17 cellular contexts compared by ENCODE assay signal in genomic region chr7:158867214-158867984, GRCh38. TPM values are rescaled to one million over a fixed set of nuclear protein-coding genes. Genes with fewer than 3 reads are reported as not detected.
DNase-seq lines count a peak whose midpoint lies in the region; ATAC-seq and TF ChIP-seq lines count a peak whose summit lies in the region.
"Had no signal": no experiment of that assay in that cellular context is flagged by ENCODE, and none has a peak within 500 bp of the region (broad histone marks: within the 10 kb centered on the region; RNA-seq: fewer than 3 reads in every experiment).

No MANE protein-coding gene starts in this region.

- H3K4me1 Mint-ChIP-seq in activated naive CD4-positive, alpha-beta T cell treated with anti-CD3 and anti-CD28 coated beads, Interleukin-2, amount 50 U/mL, for 24 hours = peaks cover 35% of the 10 kb centered on the region
- peaks cover 14 to 27% (median 19%) of the 10 kb centered on the region in 4 donors for H3K4me1 Mint-ChIP-seq in CD4-positive, alpha-beta memory T cell
- peaks cover 27% of the 10 kb centered on the region for H3K4me1 Mint-ChIP-seq in activated T-helper 17 cell treated with anti-CD3 and anti-CD28 coated beads, Interleukin-2, amount 50 U/mL, for 72 hours
- peaks cover 40% of the 10 kb centered on the region for H3K4me1 Mint-ChIP-seq in nephron

- no peak overlapping the region for H3K4me3 ChIP-seq in CD4-positive, alpha-beta memory T cell (ENCODE audit: low read length in 2 of 2)
- H3K4me3 ChIP-seq in mesenchymal stem cell (ENCODE audit: insufficient read depth in 1 of 2, low read depth in 1 of 2, low read length in 2 of 2) = no peak overlapping the region
- H3K4me3 ChIP-seq: A549, Peyer's patch had no signal

- H3K27ac Mint-ChIP-seq in activated naive CD4-positive, alpha-beta T cell treated with anti-CD3 and anti-CD28 coated beads, Interleukin-2, amount 50 U/mL, for 24 hours = peak overlapping the region; percentile 31
- H3K27ac Mint-ChIP-seq in activated naive CD4-positive, alpha-beta T cell treated with anti-CD3 and anti-CD28 coated beads, Interleukin-2, amount 50 U/mL, for 72 hours = peak overlapping the region in 1 of 2 donors; percentile 22
- peak overlapping the region in 4 of 7 donors; percentile 23 to 64 (median 44) for H3K27ac Mint-ChIP-seq in CD4-positive, alpha-beta memory T cell
- H3K27ac Mint-ChIP-seq in activated T-helper 17 cell treated with anti-CD3 and anti-CD28 coated beads, Interleukin-2, amount 50 U/mL, for 72 hours = peak overlapping the region; percentile 53
- H3K27ac Mint-ChIP-seq in nephron = peak overlapping the region in 2 of 3 experiments; percentile 40 to 85
- H3K27ac Mint-ChIP-seq: CD8-positive, alpha-beta T cell had no signal

- no peak for DNase-seq in activated naive CD4-positive, alpha-beta T cell treated with anti-CD3 and anti-CD28 coated beads, Interleukin-2, amount 50 U/mL, for 72 hours (ENCODE audit: low spot score in 2 of 2)
- DNase-seq in CD4-positive, alpha-beta memory T cell = no peak
- DNase-seq in OCI-M2 (lab: John Stamatoyannopoulos, UW; ENCODE audit: unreplicated experiment) (no peak), mesenchymal stem cell (no peak)
- DNase-seq: CD8-positive, alpha-beta T cell; GF-D8; GOT3; Kasumi-1; NCI-H1930; NCI-H2171 treated with DMSO at 0.1 percent for 48 hours; Peyer's patch; SHP77 treated with DMSO at 0.1 percent for 48 hours had no signal

- TF ChIP-seq CTCF in nephron (IDR thresholded peaks at IDR 0.05; ENCODE audit: unreplicated experiment in 3 of 3) = no peak

- H3K4me2 ChIP-seq in mesenchymal stem cell (ENCODE audit: low read length, poor library complexity, severe bottlenecking) = no peak overlapping the region
- H3K4me2 ChIP-seq: A549 had no signal

- no peak overlapping the region for H3K4me3 Mint-ChIP-seq in activated naive CD4-positive, alpha-beta T cell treated with anti-CD3 and anti-CD28 coated beads, Interleukin-2, amount 50 U/mL, for 24 hours
- H3K4me3 Mint-ChIP-seq in CD4-positive, alpha-beta memory T cell = peak overlapping the region in 1 of 8 donors; percentile 11
- no peak overlapping the region for H3K4me3 Mint-ChIP-seq in activated T-helper 17 cell treated with anti-CD3 and anti-CD28 coated beads, Interleukin-2, amount 50 U/mL, for 72 hours
- peak overlapping the region in 1 of 3 experiments; percentile 44 for H3K4me3 Mint-ChIP-seq in nephron
- H3K4me3 Mint-ChIP-seq: CD8-positive, alpha-beta T cell had no signal

- H3K4me1 ChIP-seq in CD4-positive, alpha-beta memory T cell (ENCODE audit: insufficient read depth, low read length) = peaks cover 17% of the 10 kb centered on the region
- peaks cover 11% of the 10 kb centered on the region for H3K4me1 ChIP-seq in mesenchymal stem cell (ENCODE audit: control insufficient read depth, insufficient read depth, low read depth, low read length)

- no peak overlapping the region for H4K8ac ChIP-seq in mesenchymal stem cell (ENCODE audit: low read length)

- H2AFZ ChIP-seq in mesenchymal stem cell (ENCODE audit: low read depth, low read length) = no peak overlapping the region

- peaks cover 5% of the 10 kb centered on the region for H3K36me3 ChIP-seq in CD4-positive, alpha-beta memory T cell (ENCODE audit: insufficient read depth, low read length)
- H3K36me3 ChIP-seq in mesenchymal stem cell (ENCODE audit: control insufficient read depth in 1 of 2, insufficient read depth in 2 of 2, low read depth in 1 of 2, low read length in 2 of 2) = peaks cover 10 to 13% of the 10 kb centered on the region in 2 experiments

- peaks cover 7% of the 10 kb centered on the region for H3K36me3 Mint-ChIP-seq in activated naive CD4-positive, alpha-beta T cell treated with anti-CD3 and anti-CD28 coated beads, Interleukin-2, amount 50 U/mL, for 24 hours
- peaks cover 5 to 36% of the 10 kb centered on the region in 2 donors for H3K36me3 Mint-ChIP-seq in activated naive CD4-positive, alpha-beta T cell treated with anti-CD3 and anti-CD28 coated beads, Interleukin-2, amount 50 U/mL, for 72 hours
- peaks cover 10 to 11% of the 10 kb centered on the region in 2 donors for H3K36me3 Mint-ChIP-seq in CD4-positive, alpha-beta memory T cell
- peaks cover 37% of the 10 kb centered on the region for H3K36me3 Mint-ChIP-seq in activated T-helper 17 cell treated with anti-CD3 and anti-CD28 coated beads, Interleukin-2, amount 50 U/mL, for 72 hours (ENCODE audit: low read depth)
- peaks cover 13% of the 10 kb centered on the region for H3K36me3 Mint-ChIP-seq in nephron (ENCODE audit: low read depth)

- H3K4ac ChIP-seq in mesenchymal stem cell (ENCODE audit: low read depth in 1 of 2, low read length in 2 of 2) = peak overlapping the region in 1 of 2 experiments; percentile 17

- H4K91ac ChIP-seq in mesenchymal stem cell (ENCODE audit: low read length) = no peak overlapping the region

- ATAC-seq in activated naive CD4-positive, alpha-beta T cell treated with anti-CD3 and anti-CD28 coated beads, Interleukin-2, amount 50 U/mL, for 72 hours = no peak
- no peak for ATAC-seq in activated T-helper 17 cell treated with anti-CD3 and anti-CD28 coated beads, Interleukin-2, amount 50 U/mL, for 72 hours (replicated peaks)
- no peak for ATAC-seq in HG02623 (IDR thresholded peaks at IDR 0.05; ENCODE audit: unreplicated experiment)
- ATAC-seq: A549; CD8-positive, alpha-beta T cell had no signal

- H2BK120ac ChIP-seq in mesenchymal stem cell (ENCODE audit: low read depth, low read length) = no peak overlapping the region

- peak overlapping the region in 1 of 2 experiments; percentile 72 for H3K18ac ChIP-seq in mesenchymal stem cell (ENCODE audit: low read depth in 1 of 2, low read length in 2 of 2)

- 97% methylated on average over 27 of the region's 30 CpGs for WGBS in mesenchymal stem cell

- intact Hi-C loops in CD4-positive, alpha-beta memory T cell (cut with micrococcal nuclease) = no loop called here

- no peak overlapping the region for H2BK12ac ChIP-seq in mesenchymal stem cell (ENCODE audit: low read length in 2 of 2)

- CTCF ChIA-PET in CD4-positive, alpha-beta memory T cell (lab: Charles Lee; ENCODE audit: partially characterized antibody) = no interaction called here

- no peak overlapping the region for H3K23ac ChIP-seq in mesenchymal stem cell (ENCODE audit: low read length in 2 of 2)

- no peaks in the 10 kb centered on the region for H3K9me3 Mint-ChIP-seq in activated naive CD4-positive, alpha-beta T cell treated with anti-CD3 and anti-CD28 coated beads, Interleukin-2, amount 50 U/mL, for 24 hours
- H3K9me3 Mint-ChIP-seq in activated naive CD4-positive, alpha-beta T cell treated with anti-CD3 and anti-CD28 coated beads, Interleukin-2, amount 50 U/mL, for 72 hours = no peaks in the 10 kb centered on the region
- H3K9me3 Mint-ChIP-seq in CD4-positive, alpha-beta memory T cell = no peaks in the 10 kb centered on the region
- no peaks in the 10 kb centered on the region for H3K9me3 Mint-ChIP-seq in activated T-helper 17 cell treated with anti-CD3 and anti-CD28 coated beads, Interleukin-2, amount 50 U/mL, for 72 hours
- H3K9me3 Mint-ChIP-seq in nephron = no peaks in the 10 kb centered on the region
- H3K9me3 Mint-ChIP-seq: CD8-positive, alpha-beta T cell had no signal

- no peak overlapping the region for H2BK5ac ChIP-seq in mesenchymal stem cell (ENCODE audit: low read depth, low read length, poor library complexity, severe bottlenecking)

- H2AK5ac ChIP-seq in mesenchymal stem cell (ENCODE audit: low read length, severe bottlenecking) = no peak overlapping the region

- H3K9ac ChIP-seq in mesenchymal stem cell (ENCODE audit: low read length) = no peak overlapping the region

- H3K14ac ChIP-seq in mesenchymal stem cell (ENCODE audit: low read length in 2 of 2) = peak overlapping the region in 1 of 2 experiments; percentile 26

- no peaks in the 10 kb centered on the region for H3K27me3 ChIP-seq in CD4-positive, alpha-beta memory T cell (ENCODE audit: insufficient read depth, low read length)
- H3K27me3 ChIP-seq in mesenchymal stem cell (ENCODE audit: control insufficient read depth in 1 of 2, insufficient read depth in 1 of 2, low read length in 2 of 2) = no peaks in the 10 kb centered on the region
- H3K27me3 ChIP-seq: Peyer's patch had no signal

- H3K27ac ChIP-seq in CD4-positive, alpha-beta memory T cell (ENCODE audit: low read depth, low read length) = no peak overlapping the region
- H3K27ac ChIP-seq in mesenchymal stem cell (ENCODE audit: low read length, poor library complexity, severe bottlenecking) = no peak overlapping the region
- H3K27ac ChIP-seq: A549 had no signal

- peaks cover 43% of the 10 kb centered on the region for H3K79me1 ChIP-seq in mesenchymal stem cell (replicated peaks; ENCODE audit: low read length, poor library complexity, severe bottlenecking)

- POLR2A ChIA-PET in CD4-positive, alpha-beta memory T cell (lab: Charles Lee; ENCODE audit: partially characterized antibody) = no interaction called here

- no peak overlapping the region for H2BK15ac ChIP-seq in mesenchymal stem cell (ENCODE audit: low read depth, poor library complexity, severe bottlenecking)

- H3K27me3 Mint-ChIP-seq in activated naive CD4-positive, alpha-beta T cell treated with anti-CD3 and anti-CD28 coated beads, Interleukin-2, amount 50 U/mL, for 24 hours = no peaks in the 10 kb centered on the region
- no peaks in the 10 kb centered on the region for H3K27me3 Mint-ChIP-seq in CD4-positive, alpha-beta memory T cell
- no peaks in the 10 kb centered on the region for H3K27me3 Mint-ChIP-seq in activated T-helper 17 cell treated with anti-CD3 and anti-CD28 coated beads, Interleukin-2, amount 50 U/mL, for 72 hours
- H3K27me3 Mint-ChIP-seq in nephron (ENCODE audit: low read depth) = no peaks in the 10 kb centered on the region

- H3K9me3 ChIP-seq in CD4-positive, alpha-beta memory T cell (ENCODE audit: control insufficient read depth in 1 of 2, low read length in 2 of 2) = no peaks in the 10 kb centered on the region
- H3K9me3 ChIP-seq in mesenchymal stem cell (ENCODE audit: control insufficient read depth, low read length) = no peaks in the 10 kb centered on the region
- H3K9me3 ChIP-seq: A549, Peyer's patch had no signal

RNA-seq across cellular contexts. Expression of gene DYNC2I1, which starts 11.0 kb away (rescaled TPM):
- 10 to 100 TPM; 12.0 to 16.9 TPM for total RNA-seq in activated naive CD4-positive, alpha-beta T cell treated with anti-CD3 and anti-CD28 coated beads, Interleukin-2, amount 50 U/mL, for 72 hours
- 10 to 100 TPM; 14.7 to 15.2 TPM for total RNA-seq in CD4-positive, alpha-beta memory T cell
- polyA plus RNA-seq in CD4-positive, alpha-beta memory T cell = 10 to 100 TPM in 1 of 2 donors, 1 to 10 TPM in 1; 6.2 to 24.1 TPM
- total RNA-seq in activated T-helper 17 cell treated with anti-CD3 and anti-CD28 coated beads, Interleukin-2, amount 50 U/mL, for 72 hours = 10 to 100 TPM; 13.5 to 41.1 TPM
- 11.8 TPM for polyA plus RNA-seq in mesenchymal stem cell (2013, experiment 1 of 2)
- 10.7 TPM for polyA plus RNA-seq in mesenchymal stem cell (2013, experiment 2 of 2)

RNA-seq across cellular contexts. Expression of gene ESYT2, which starts 38.1 kb away (rescaled TPM):
- 10 to 100 TPM; 54.4 to 73.3 TPM for total RNA-seq in activated naive CD4-positive, alpha-beta T cell treated with anti-CD3 and anti-CD28 coated beads, Interleukin-2, amount 50 U/mL, for 72 hours
- total RNA-seq in CD4-positive, alpha-beta memory T cell = 100 to 1,000 TPM; 114 to 116 TPM
- polyA plus RNA-seq in CD4-positive, alpha-beta memory T cell = 10 to 100 TPM; 52.3 to 99.4 TPM
- 100 to 1,000 TPM in 1 of 2 donors, 10 to 100 TPM in 1; 63.0 to 119 TPM for total RNA-seq in activated T-helper 17 cell treated with anti-CD3 and anti-CD28 coated beads, Interleukin-2, amount 50 U/mL, for 72 hours
- 31.0 TPM for polyA plus RNA-seq in mesenchymal stem cell (2013, experiment 1 of 2)
- polyA plus RNA-seq in mesenchymal stem cell (2013, experiment 2 of 2) = 31.9 TPM
